In genomic region chr15:71220828-71221227, GRCh38 we compare ENCODE assay signal across 1 cellular context.
TF ChIP-seq lines count a peak whose summit lies in the region.

No MANE protein-coding gene starts in this region.

TF ChIP-seq in IMR-90, 13 proteins besides CTCF, POLR2A, EP300 and RAD21:
- no peak for TF ChIP-seq NFE2L2 (IDR thresholded peaks at IDR 0.05; ENCODE audit: low read depth, low read length)
- TF ChIP-seq RFX5 (IDR thresholded peaks at IDR 0.05; ENCODE audit: low read depth, low read length) = no peak
- no peak for TF ChIP-seq CEBPB (IDR thresholded peaks at IDR 0.05; ENCODE audit: low read depth, low read length)
